33 cellular contexts compared by ENCODE assay signal in the genomic region with DNA sequence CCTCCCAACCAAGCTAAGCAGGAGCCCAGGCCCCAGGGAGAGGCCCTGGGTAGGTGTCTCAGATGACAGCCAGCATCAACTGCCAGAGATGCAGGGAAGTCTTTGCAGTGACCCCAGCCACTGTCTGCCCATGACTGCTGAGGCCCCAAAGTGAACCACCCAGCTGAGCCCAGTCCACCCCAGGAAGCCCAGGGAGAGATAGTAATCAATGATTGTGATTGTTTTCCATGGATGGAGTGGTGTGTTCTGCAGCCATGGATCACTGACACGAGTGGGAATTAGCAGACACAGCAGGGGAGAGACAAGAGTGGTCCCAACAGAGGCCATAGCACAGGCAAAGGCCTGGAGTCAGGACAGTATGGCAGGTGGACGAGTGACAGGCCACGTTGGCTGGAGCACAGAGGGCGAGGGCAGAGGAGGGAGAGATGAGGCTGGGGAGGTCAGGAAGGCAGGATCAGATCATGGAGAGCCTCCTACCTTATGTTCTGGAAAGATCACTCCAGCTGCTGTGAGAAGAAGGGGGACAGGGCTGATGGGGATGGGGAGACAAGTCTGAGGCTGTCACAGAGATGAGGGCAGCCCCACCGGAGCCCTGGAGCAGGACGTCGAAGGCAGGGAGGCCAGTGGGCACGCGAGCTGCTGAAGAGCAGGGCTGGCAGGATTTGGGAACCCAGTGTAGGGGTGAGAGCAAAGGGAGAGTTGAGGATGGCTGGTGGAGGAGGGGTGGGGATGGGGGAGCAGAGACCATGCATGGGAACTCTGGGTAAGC. TPM values are rescaled to one million over a fixed set of nuclear protein-coding genes. Genes with fewer than 3 reads are reported as not detected.
"Had no signal": no experiment of that assay in that cellular context is flagged by ENCODE, and none has a peak within 500 bp of the region (broad histone marks: within the 10 kb centered on the region; RNA-seq: fewer than 3 reads in every experiment).

No MANE protein-coding gene starts in this region.

- H3K9me3 ChIP-seq: ascending aorta, Peyer's patch had no signal

- ATAC-seq: activated CD8-positive, alpha-beta T cell treated with anti-CD3 and anti-CD28 coated beads for 36 hours; PC-3; Right ventricle myocardium inferior had no signal

- H3K4me3 ChIP-seq: ascending aorta, Peyer's patch had no signal

- H3K27ac ChIP-seq: ascending aorta, KMS-11, Peyer's patch had no signal

- H3K36me3 ChIP-seq: ascending aorta had no signal

- H3K4me1 ChIP-seq: ascending aorta, Peyer's patch had no signal

- H3K27me3 ChIP-seq: ascending aorta, Peyer's patch had no signal

- DNase-seq: activated CD4-positive, alpha-beta T cell treated with anti-CD3 and anti-CD28 coated beads, Interleukin-2, amount 10 ng/mL, durations not matched to agents 24 days and 14 days; activated CD4-positive, alpha-beta T cell treated with anti-CD3 and anti-CD28 coated beads, Interleukin-2, amount 50 U/mL, for 4 hours; activated CD8-positive, alpha-beta T cell treated with anti-CD3 and anti-CD28 coated beads for 36 hours; activated gamma-delta T cell; activated naive CD4-positive, alpha-beta T cell treated with Interleukin-2 at 50 U/mL for 16 hours; activated naive CD8-positive, alpha-beta T cell treated with anti-CD3 and anti-CD28 coated beads, Interleukin-2, amount 10 ng/mL, durations not matched to agents 7 days and 5 days; activated T-cell treated with anti-CD3 and anti-CD28 coated beads, Interleukin-2, amount 50 U/mL, for 24 hours; amygdala; MM.1S; MV-4-11; NCI-H1092; NCI-H1436 treated with DMSO at 0.1 percent for 48 hours; NCI-H1694 treated with DMSO at 0.1 percent for 48 hours; NCI-H2029; NCI-H345; NCI-H510A; NCI-H526; NCI-H748 treated with DMSO at 0.1 percent for 48 hours; NK-92 treated with Interleukin-12 subunit alpha and Interleukin-12 subunit beta, amount 100 ng/mL, for 24 hours; PC-3; RPMI8226; SW 1271; T-helper 1 cell; T-helper 2 cell; T-helper 9 cell had no signal

RNA-seq across cellular contexts. Expression of a gene that starts 14.5 kb away (rescaled TPM):
- total RNA-seq: activated CD8-positive, alpha-beta T cell treated with anti-CD3 and anti-CD28 coated beads for 36 hours; activated naive CD8-positive, alpha-beta T cell treated with anti-CD3 and anti-CD28 coated beads, Interleukin-2, amount 10 ng/mL, durations not matched to agents 7 days and 5 days; LHCN-M2; PC-3 had no signal

RNA-seq across cellular contexts. Expression of a gene that starts 51.5 kb away (rescaled TPM):
- total RNA-seq: activated CD4-positive, alpha-beta T cell treated with anti-CD3 and anti-CD28 coated beads, Interleukin-2, amount 10 ng/mL, durations not matched to agents 24 days and 14 days; activated CD8-positive, alpha-beta T cell treated with anti-CD3 and anti-CD28 coated beads for 36 hours; activated naive CD8-positive, alpha-beta T cell treated with anti-CD3 and anti-CD28 coated beads, Interleukin-2, amount 10 ng/mL, durations not matched to agents 7 days and 5 days; activated T-helper 2 cell treated with anti-CD3 and anti-CD28 coated beads, Interferon-gamma antibody, Interleukin-2, Interleukin-4, amounts not matched to agents 10 μg/mL and 5 μg/mL and 100 μg/mL, durations not matched to agents 14 hours and 24 hours and 36 hours; ascending aorta; cardiac septum; LHCN-M2; PC-3; Peyer's patch; Right ventricle myocardium inferior had no signal
- polyA plus RNA-seq: adipose tissue had no signal
